In the genomic region with DNA sequence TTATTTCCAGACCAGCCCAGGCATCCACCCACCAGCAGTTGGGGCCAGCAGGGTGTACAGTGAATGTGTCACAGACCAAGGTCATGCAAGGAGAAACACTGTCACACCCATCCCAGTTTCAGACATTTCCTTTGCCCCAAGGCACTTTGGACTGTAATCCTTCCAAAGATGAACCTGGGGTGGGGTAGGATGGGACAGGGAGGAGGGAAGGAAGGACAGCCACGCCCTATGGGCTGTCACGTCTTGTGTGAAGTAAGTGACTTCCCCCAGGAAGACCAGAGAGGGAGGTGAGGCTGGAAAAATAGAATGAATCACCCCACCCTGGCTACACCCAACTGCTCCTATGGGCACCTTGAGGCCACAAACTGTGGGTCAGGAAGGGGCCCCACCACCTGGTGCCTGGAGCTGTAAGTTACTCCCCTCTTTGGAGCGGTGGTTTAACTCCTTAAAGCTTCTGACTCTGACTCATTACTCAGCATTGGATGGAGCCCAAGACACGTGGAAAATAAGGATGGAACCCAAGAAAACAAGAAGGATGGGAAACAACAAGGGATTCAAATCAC, we compare ENCODE assay signal across 11 cellular contexts.
DNase-seq lines count a peak whose midpoint lies in the region; ATAC-seq, FAIRE-seq and TF ChIP-seq lines count a peak whose summit lies in the region.
"Had no signal": no experiment of that assay in that cellular context is flagged by ENCODE, and none has a peak within 500 bp of the region (broad histone marks: within the 10 kb centered on the region; RNA-seq: fewer than 3 reads in every experiment).

No MANE protein-coding gene starts in this region.

- no peaks in the 10 kb centered on the region for H3K9me3 ChIP-seq in endothelial cell of umbilical vein (replicated peaks; ENCODE audit: control insufficient read depth, insufficient read depth, low read length)

- DNase-seq in H4 (ENCODE audit: low spot score) (peak; percentile 78), RCC 7860 (ENCODE audit: low spot score) (peak; percentile 31), endothelial cell of umbilical vein (ENCODE audit: low read depth, low spot score) (no peak), renal cortical epithelial cell (ENCODE audit: low read depth) (peak; percentile 57), occipital lobe (lab: John Stamatoyannopoulos, UW) (no peak), epidermal melanocyte (ENCODE audit: insufficient read length, low spot score) (no peak)
- DNase-seq in stimulated activated CD4-positive, alpha-beta T cell treated with anti-CD3 and anti-CD28 coated beads, Interleukin-1b, Interleukin-23, amount 100 ng/mL, for 48 hours: no peak
- DNase-seq: activated CD8-positive, alpha-beta memory T cell treated with anti-CD3 and anti-CD28 coated beads, Interleukin-2, amount 50 U/mL, for 4 hours; aorta; NK-92 treated with Interleukin-12 subunit alpha and Interleukin-12 subunit beta, amount 100 ng/mL, for 24 hours had no signal

- TF ChIP-seq CTCF in endothelial cell of umbilical vein (IDR thresholded peaks at IDR 0.05; ENCODE audit: extremely low read depth in 1 of 2, insufficient read depth in 1 of 2, low read depth in 1 of 2, low read length in 2 of 2): no peak

- no peak overlapping the region for H3K4me3 ChIP-seq in endothelial cell of umbilical vein (replicated peaks in 1 of 3; ENCODE audit: insufficient read depth in 1 of 3, low read depth in 1 of 3, low read length in 3 of 3)

- no peak for FAIRE-seq in RCC 7860 (lab: Jason Lieb, UNC)
- no peak for FAIRE-seq in endothelial cell of umbilical vein (lab: Jason Lieb, UNC)

- no peak for TF ChIP-seq POLR2A in endothelial cell of umbilical vein (IDR thresholded peaks at IDR 0.05; ENCODE audit: low read depth, low read length)

- no peaks in the 10 kb centered on the region for H3K79me2 ChIP-seq in endothelial cell of umbilical vein (ENCODE audit: control insufficient read depth, insufficient read depth, low read length)

- H2AFZ ChIP-seq in endothelial cell of umbilical vein (ENCODE audit: low read depth, low read length): peak overlapping the region; percentile 38

- POLR2A ChIA-PET in endothelial cell of umbilical vein (lab: Charles Lee): no interaction called here

- BruUV-seq in endothelial cell of umbilical vein (replicated peaks; lab: Mats Ljungman, UMichigan): no TSS peak

- no peak overlapping the region for H3K4me2 ChIP-seq in endothelial cell of umbilical vein (ENCODE audit: insufficient read depth, low read length)

- no peaks in the 10 kb centered on the region for H4K20me1 ChIP-seq in endothelial cell of umbilical vein (replicated peaks; ENCODE audit: control insufficient read depth, extremely low read depth, insufficient read depth, low read length)

- no peaks in the 10 kb centered on the region for H3K36me3 ChIP-seq in endothelial cell of umbilical vein (ENCODE audit: control insufficient read depth in 2 of 2, extremely low read depth in 1 of 2, insufficient read depth in 2 of 2, low read length in 2 of 2)

- H3K27ac ChIP-seq in endothelial cell of umbilical vein (ENCODE audit: insufficient read depth, low read depth, low read length): no peak overlapping the region

- H3K9ac ChIP-seq in endothelial cell of umbilical vein (replicated peaks; ENCODE audit: extremely low read depth, insufficient read depth, low read length): no peak overlapping the region

- intact Hi-C loops in endothelial cell of umbilical vein (cut with micrococcal nuclease): no loop called here

- peaks cover 6% of the 10 kb centered on the region for H3K4me1 ChIP-seq in endothelial cell of umbilical vein (ENCODE audit: control insufficient read depth, extremely low read depth, insufficient read depth, low read length)

- H3K27me3 ChIP-seq in endothelial cell of umbilical vein (ENCODE audit: control insufficient read depth in 2 of 2, insufficient read depth in 2 of 2, low read length in 2 of 2): no peaks in the 10 kb centered on the region

- CTCF ChIA-PET in endothelial cell of umbilical vein (lab: Charles Lee): interaction anchor here (2.1 kb wide), 1 partner anchor 134 kb away, joined by 10 read pairs; no protein-coding TSS in a partner anchor

- no peak for ATAC-seq in GM21529 (IDR thresholded peaks at IDR 0.05; ENCODE audit: unreplicated experiment)

- no peaks in the 10 kb centered on the region for H3K9me1 ChIP-seq in endothelial cell of umbilical vein (replicated peaks; ENCODE audit: control insufficient read depth, extremely low read depth, insufficient read depth, low read length)

- dilution Hi-C loops in endothelial cell of umbilical vein (cut with MboI; ENCODE audit: extremely low pct_ligation_motif_present, low sequenced_read_pairs): no loop called here

TF ChIP-seq in endothelial cell of umbilical vein, 7 proteins besides CTCF, POLR2A, EP300 and RAD21:
- TF ChIP-seq MYC (IDR thresholded peaks at IDR 0.05; ENCODE audit: low read depth, low read length) (no peak), POLR2AphosphoS5 (IDR thresholded peaks at IDR 0.05; ENCODE audit: insufficient read depth, low read depth, low read length) (no peak), EZH2 (IDR thresholded peaks at IDR 0.05; ENCODE audit: borderline replicate concordance, low read depth, low read length, severe bottlenecking) (no peak), JUN (IDR thresholded peaks at IDR 0.05; ENCODE audit: borderline replicate concordance, insufficient read depth, insufficient read length, low read depth) (no peak), GATA2 (IDR thresholded peaks at IDR 0.05; ENCODE audit: insufficient read depth, insufficient read length, low read depth, low read length) (no peak)
- TF ChIP-seq, protein P1, sequence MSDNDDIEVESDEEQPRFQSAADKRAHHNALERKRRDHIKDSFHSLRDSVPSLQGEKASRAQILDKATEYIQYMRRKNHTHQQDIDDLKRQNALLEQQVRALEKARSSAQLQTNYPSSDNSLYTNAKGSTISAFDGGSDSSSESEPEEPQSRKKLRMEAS (IDR thresholded peaks at IDR 0.05; ENCODE audit: insufficient read depth, insufficient read length): no peak

Comparison
In these comparisons a context has a peak if more than half of its experiments do, and no peak if none do; other contexts are left out.
1. DNase-seq: peak in H4 (single experiment), RCC 7860 (single experiment) and renal cortical epithelial cell (single experiment); none in endothelial cell of umbilical vein (single experiment), occipital lobe (single experiment), epidermal melanocyte (single experiment) and stimulated activated CD4-positive, alpha-beta T cell treated with anti-CD3 and anti-CD28 coated beads, Interleukin-1b, Interleukin-23, amount 100 ng/mL, for 48 hours (single experiment).